ENCODE assay signal across 8 cellular contexts in the genomic region with DNA sequence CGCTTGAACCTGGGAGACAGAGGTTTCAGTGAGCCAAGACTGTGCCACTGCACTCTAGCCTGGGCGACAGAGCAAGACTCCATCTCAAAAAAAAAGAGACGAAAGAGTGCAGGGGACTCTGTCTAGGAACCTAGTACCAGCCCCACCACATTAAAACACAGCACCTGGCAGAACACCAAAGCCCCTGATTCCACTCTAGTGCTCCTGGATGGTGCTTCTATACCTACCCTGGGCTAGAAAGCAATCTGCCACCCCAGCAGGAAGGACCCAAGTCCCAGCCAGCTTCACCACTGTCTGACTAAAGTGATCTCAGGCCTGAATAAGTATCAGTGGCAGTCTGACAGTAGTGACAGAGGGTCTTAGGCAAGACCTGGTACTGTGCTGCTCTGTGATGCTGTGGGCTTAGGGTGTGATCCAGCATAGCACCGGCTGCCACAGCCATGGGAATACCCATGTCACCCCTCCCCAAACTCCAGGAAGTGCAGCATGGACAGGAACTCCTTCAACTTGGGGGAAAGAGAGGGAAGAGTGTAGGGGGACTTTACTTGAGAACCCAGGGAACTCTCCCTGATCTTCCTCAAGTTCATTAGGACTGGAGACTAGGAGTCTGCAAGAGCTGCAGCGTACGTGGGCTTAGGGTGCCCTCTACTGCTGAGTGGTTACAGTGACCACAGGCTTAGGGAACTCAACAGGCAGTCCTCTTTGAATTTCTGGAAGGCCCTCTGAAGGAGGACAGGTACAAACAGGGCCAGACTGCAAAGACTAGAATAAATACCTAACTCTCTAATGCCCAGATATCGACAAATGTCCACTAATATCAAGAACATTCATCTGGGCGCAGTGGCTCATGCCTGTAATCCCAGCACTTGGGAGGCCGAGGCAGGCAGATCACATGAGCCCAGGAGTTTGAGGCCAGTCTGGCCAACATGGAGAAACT. TPM values are rescaled to one million over a fixed set of nuclear protein-coding genes. Genes with fewer than 3 reads are reported as not detected.
DNase-seq lines count a peak whose midpoint lies in the region; ATAC-seq and TF ChIP-seq lines count a peak whose summit lies in the region.

No MANE protein-coding gene starts in this region.

- CTCF ChIA-PET in activated CD8-positive, alpha-beta memory T cell treated with anti-CD3 and anti-CD28 coated beads, Interleukin-2, amount 10 ng/mL, durations not matched to agents 7 days and 5 days (lab: Charles Lee) = interaction anchor here (0.8 to 3.6 kb wide), 12 partner anchors 9 to 247 kb away, joined by 3 to 25 read pairs (median 3); partner anchors contain the start of gene HSF5

- no peaks in the 10 kb centered on the region for H3K27me3 Mint-ChIP-seq in activated CD8-positive, alpha-beta memory T cell treated with anti-CD3 and anti-CD28 coated beads, Interleukin-2, amount 10 ng/mL, durations not matched to agents 7 days and 5 days
- H3K27me3 Mint-ChIP-seq in nephron progenitor cell (ENCODE audit: low read depth, poor library complexity) = no peaks in the 10 kb centered on the region

- no peaks in the 10 kb centered on the region for H3K27me3 ChIP-seq in NT2/D1 (ENCODE audit: insufficient read depth, insufficient read length)

- H3K9ac ChIP-seq in NT2/D1 (ENCODE audit: insufficient read length, low read depth) = no peak overlapping the region

- no peaks in the 10 kb centered on the region for H3K9me3 Mint-ChIP-seq in activated CD8-positive, alpha-beta memory T cell treated with anti-CD3 and anti-CD28 coated beads, Interleukin-2, amount 10 ng/mL, durations not matched to agents 7 days and 5 days (ENCODE audit: low read depth)
- peaks cover 22% of the 10 kb centered on the region for H3K9me3 Mint-ChIP-seq in nephron progenitor cell

- TF ChIP-seq CTCF in nephron progenitor cell (IDR thresholded peaks at IDR 0.05) = peak; percentile 68

- ATAC-seq in activated CD8-positive, alpha-beta memory T cell treated with anti-CD3 and anti-CD28 coated beads, Interleukin-2, amount 10 ng/mL, durations not matched to agents 7 days and 5 days = peak; percentile 97
- ATAC-seq in HG02973 (IDR thresholded peaks at IDR 0.05; ENCODE audit: unreplicated experiment) = no peak

- DNase-seq in DMS153 treated with DMSO at 0.1 percent for 48 hours (lab: John Stamatoyannopoulos, UW; ENCODE audit: unreplicated experiment) (peak; percentile 49), HUDEP-2 (lab: John Stamatoyannopoulos, UW; ENCODE audit: unreplicated experiment in 76 of 76) (peak in 74 of 76 experiments; percentile 5 to 89 (median 71)), NT2/D1 (ENCODE audit: low read depth, low spot score) (peak; percentile 89), erythroblast (lab: John Stamatoyannopoulos, UW) (peak; percentile 87 to 91), nephron progenitor cell (peak; percentile 77), substantia nigra (lab: John Stamatoyannopoulos, UW) (peak in 33 of 49 donors; percentile 0 to 55 (median 14))
- peak; percentile 86 for DNase-seq in activated CD8-positive, alpha-beta memory T cell treated with anti-CD3 and anti-CD28 coated beads, Interleukin-2, amount 10 ng/mL, durations not matched to agents 7 days and 5 days

- no peak overlapping the region for H3K27ac Mint-ChIP-seq in activated CD8-positive, alpha-beta memory T cell treated with anti-CD3 and anti-CD28 coated beads, Interleukin-2, amount 10 ng/mL, durations not matched to agents 7 days and 5 days
- H3K27ac Mint-ChIP-seq in nephron progenitor cell = no peak overlapping the region

- H3K4me3 ChIP-seq in NT2/D1 (ENCODE audit: insufficient read length, low read depth) = no peak overlapping the region

- H3K4me1 Mint-ChIP-seq in activated CD8-positive, alpha-beta memory T cell treated with anti-CD3 and anti-CD28 coated beads, Interleukin-2, amount 10 ng/mL, durations not matched to agents 7 days and 5 days = peaks cover 5% of the 10 kb centered on the region
- no peaks in the 10 kb centered on the region for H3K4me1 Mint-ChIP-seq in nephron progenitor cell

- H3K4me1 ChIP-seq in NT2/D1 (ENCODE audit: insufficient read depth, insufficient read length) = peaks cover 8% of the 10 kb centered on the region

- no peak overlapping the region for H3K4me3 Mint-ChIP-seq in activated CD8-positive, alpha-beta memory T cell treated with anti-CD3 and anti-CD28 coated beads, Interleukin-2, amount 10 ng/mL, durations not matched to agents 7 days and 5 days
- no peak overlapping the region for H3K4me3 Mint-ChIP-seq in nephron progenitor cell

- H3K36me3 ChIP-seq in NT2/D1 (ENCODE audit: insufficient read depth, insufficient read length, low read length) = no peaks in the 10 kb centered on the region

- no peaks in the 10 kb centered on the region for H3K36me3 Mint-ChIP-seq in activated CD8-positive, alpha-beta memory T cell treated with anti-CD3 and anti-CD28 coated beads, Interleukin-2, amount 10 ng/mL, durations not matched to agents 7 days and 5 days
- H3K36me3 Mint-ChIP-seq in nephron progenitor cell (ENCODE audit: low read depth) = no peaks in the 10 kb centered on the region

- no peak overlapping the region for H3K27ac ChIP-seq in substantia nigra (ENCODE audit: low read depth, low read length, poor library complexity, severe bottlenecking)

- TF ChIP-seq POLR2A in erythroblast (IDR thresholded peaks at IDR 0.05; ENCODE audit: low read length) = no peak

- H3K9me3 ChIP-seq in NT2/D1 (ENCODE audit: insufficient read depth, low read length) = no peaks in the 10 kb centered on the region

RNA-seq across cellular contexts. Expression of gene RNF43, which starts 30.0 kb away (rescaled TPM):
- total RNA-seq in activated CD8-positive, alpha-beta memory T cell treated with anti-CD3 and anti-CD28 coated beads, Interleukin-2, amount 10 ng/mL, durations not matched to agents 7 days and 5 days = under 1 TPM; 0.23 to 0.52 TPM

RNA-seq across cellular contexts. Expression of gene HSF5, which starts 40.9 kb away (rescaled TPM):
- under 1 TPM; 0.41 to 0.61 TPM for total RNA-seq in activated CD8-positive, alpha-beta memory T cell treated with anti-CD3 and anti-CD28 coated beads, Interleukin-2, amount 10 ng/mL, durations not matched to agents 7 days and 5 days

Comparison
In these comparisons a context has a peak if more than half of its experiments do, and no peak if none do; other contexts are left out.
1. DNase-seq: peak in every context shown above with its lines; median percentile 89 in NT2/D1; 89 in erythroblast; 86 in activated CD8-positive, alpha-beta memory T cell treated with anti-CD3 and anti-CD28 coated beads, Interleukin-2, amount 10 ng/mL, durations not matched to agents 7 days and 5 days; 77 in nephron progenitor cell; 71 in HUDEP-2; 49 in DMS153 treated with DMSO at 0.1 percent for 48 hours; 14 in substantia nigra.